Comparison of ENCODE assay signal across 15 cellular contexts in the genomic region with DNA sequence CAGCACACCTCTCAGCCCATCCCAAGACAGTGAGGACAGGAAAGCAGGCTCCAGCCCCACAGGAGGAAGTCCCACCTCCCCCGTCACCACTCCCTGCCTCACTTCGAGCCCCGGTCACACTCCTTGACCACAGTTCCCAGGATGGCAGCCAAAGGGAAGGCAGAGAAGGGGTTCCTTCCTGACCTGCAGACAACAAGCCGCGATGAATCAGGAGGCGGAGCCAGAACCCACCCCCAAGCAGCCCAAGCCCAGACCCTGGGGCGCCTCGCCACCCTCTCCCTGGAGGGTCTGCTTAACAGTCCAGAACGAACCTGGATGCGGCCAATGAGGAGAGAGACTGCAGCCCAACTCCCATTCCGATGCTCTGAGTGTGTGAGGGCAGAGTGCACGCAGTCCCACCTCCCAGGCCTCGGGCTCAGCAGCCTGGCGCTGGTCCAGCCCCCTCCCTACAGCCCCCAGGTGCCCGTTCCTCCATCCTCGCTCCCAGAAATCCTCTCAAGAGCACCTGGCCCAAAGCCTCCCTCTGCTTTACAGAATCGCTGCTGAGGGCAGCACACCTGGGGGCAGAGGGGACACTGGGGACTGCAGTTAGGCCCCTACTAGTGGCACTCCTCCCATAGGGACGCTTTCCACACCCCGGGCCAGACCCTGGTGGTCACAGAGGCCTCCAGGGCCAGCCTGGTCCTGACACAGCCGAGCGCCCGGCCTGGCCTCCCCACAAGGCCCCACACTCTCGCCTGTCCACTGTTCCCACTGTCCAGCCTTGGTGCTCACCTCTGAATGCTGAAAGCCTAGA.
DNase-seq lines count a peak whose midpoint lies in the region; ATAC-seq, FAIRE-seq and TF ChIP-seq lines count a peak whose summit lies in the region.
"Had no signal": no experiment of that assay in that cellular context is flagged by ENCODE, and none has a peak within 500 bp of the region (broad histone marks: within the 10 kb centered on the region; RNA-seq: fewer than 3 reads in every experiment).

No MANE protein-coding gene starts in this region.

- no peaks in the 10 kb centered on the region for H3K79me2 ChIP-seq in H9 (ENCODE audit: insufficient read depth, low read length)
- no peaks in the 10 kb centered on the region for H3K79me2 ChIP-seq in astrocyte (ENCODE audit: insufficient read depth, low read length)

- H4K5ac ChIP-seq in H9 (ENCODE audit: insufficient read length, low read depth, low read length), result no peak overlapping the region

- no peak overlapping the region for H2BK5ac ChIP-seq in H9 (ENCODE audit: insufficient read length, low read length)

- H3K9me3 ChIP-seq in H9 (ENCODE audit: control insufficient read depth, low read depth, low read length) (no peaks in the 10 kb centered on the region), astrocyte (ENCODE audit: insufficient read depth, low read depth, low read length) (no peaks in the 10 kb centered on the region)
- H3K9me3 ChIP-seq: upper lobe of right lung had no signal

- H3K23me2 ChIP-seq in H9 (ENCODE audit: insufficient read length, low read depth, low read length, poor library complexity, severe bottlenecking), result no peaks in the 10 kb centered on the region

- intact Hi-C loops in left colon (cut with DNase I, micrococcal nuclease), result no loop called here

- no peak overlapping the region for H2AK5ac ChIP-seq in H9 (ENCODE audit: insufficient read length, low read length)

- no peak for FAIRE-seq in astrocyte (lab: Jason Lieb, UNC)

- ATAC-seq in left colon (peak; percentile 3), WTC11 (no peak)
- ATAC-seq: activated naive CD8-positive, alpha-beta T cell treated with anti-CD3 and anti-CD28 coated beads, Interleukin-2, amount 50 U/mL, for 24 hours; SK-N-SH treated with all-trans-retinoic acid at 6 μM for 48 hours had no signal

- H4K20me1 ChIP-seq in H9 (ENCODE audit: control insufficient read depth, insufficient read depth, insufficient read length) (no peaks in the 10 kb centered on the region), astrocyte (ENCODE audit: insufficient read depth, low read length) (peaks cover 21% of the 10 kb centered on the region)

- no peak overlapping the region for H3K23ac ChIP-seq in H9 (ENCODE audit: insufficient read length, low read depth, low read length)

- no peaks in the 10 kb centered on the region for H3K27me3 ChIP-seq in H9 (ENCODE audit: insufficient read depth, low read length)
- H3K27me3 ChIP-seq in astrocyte (ENCODE audit: insufficient read depth, low read length), result no peaks in the 10 kb centered on the region
- H3K27me3 ChIP-seq: upper lobe of right lung had no signal

- H3K14ac ChIP-seq in H9 (ENCODE audit: insufficient read depth, low read length), result peak overlapping the region; percentile 3; the same call in 1 of the 2 replicates

- CTCF ChIA-PET in WTC11 (lab: Charles Lee), result interaction anchor here (0.5 to 2.5 kb wide), 3 partner anchors 11 to 366 kb away, joined by 3 to 9 read pairs (median 5); no protein-coding TSS in a partner anchor

- no peak overlapping the region for H3K4me2 ChIP-seq in H9 (ENCODE audit: insufficient read depth, insufficient read length, low read length)
- peak overlapping the region; percentile 15 for H3K4me2 ChIP-seq in astrocyte (ENCODE audit: low read length)

- no peaks in the 10 kb centered on the region for H3K79me1 ChIP-seq in H9 (ENCODE audit: insufficient read depth, low read depth, low read length, poor library complexity, severe bottlenecking)

- H3K4me3 Mint-ChIP-seq in H9, result no peak overlapping the region
- H3K4me3 Mint-ChIP-seq in astrocyte (ENCODE audit: unreplicated experiment), result no peak overlapping the region
- H3K4me3 Mint-ChIP-seq in WTC11, result no peak overlapping the region
- H3K4me3 Mint-ChIP-seq: activated B cell treated with CpG ODN at 0.5 μM for 24 hours; activated naive CD8-positive, alpha-beta T cell treated with anti-CD3 and anti-CD28 coated beads, Interleukin-2, amount 50 U/mL, for 24 hours had no signal

- H3K36me3 ChIP-seq in astrocyte (ENCODE audit: insufficient read depth, low read length), result no peaks in the 10 kb centered on the region

- POLR2A ChIA-PET in WTC11 (lab: Charles Lee), result no interaction called here

- H3K36me3 Mint-ChIP-seq in H9 (ENCODE audit: insufficient read depth in 1 of 3, low read depth in 3 of 3), result peaks cover 0 to 3% (median 0%) of the 10 kb centered on the region in 3 experiments; a peak in 1 of 7 replicates
- peaks cover 28% of the 10 kb centered on the region for H3K36me3 Mint-ChIP-seq in astrocyte (ENCODE audit: low read depth, unreplicated experiment)
- no peaks in the 10 kb centered on the region for H3K36me3 Mint-ChIP-seq in WTC11

- H3K9ac ChIP-seq in H9 (ENCODE audit: extremely low read depth, insufficient read length, low read length) (no peak overlapping the region), astrocyte (ENCODE audit: low read length) (no peak overlapping the region)
- H3K9ac ChIP-seq: parathyroid adenoma had no signal

- H4K91ac ChIP-seq in H9 (ENCODE audit: insufficient read length, low read depth, low read length), result no peak overlapping the region

- no peak overlapping the region for H3K27ac ChIP-seq in H9 (ENCODE audit: insufficient read length, low read depth, low read length)
- H3K27ac ChIP-seq in astrocyte (ENCODE audit: low read depth, low read length), result no peak overlapping the region
- peak overlapping the region; percentile 67 for H3K27ac ChIP-seq in temporal lobe (ENCODE audit: low read depth, low read length)
- H3K27ac ChIP-seq: parathyroid adenoma, upper lobe of right lung had no signal

- no peak overlapping the region for H2BK120ac ChIP-seq in H9 (ENCODE audit: low read depth, low read length, poor library complexity, severe bottlenecking)

- H3K56ac ChIP-seq in H9 (ENCODE audit: insufficient read length, low read depth, low read length), result no peak overlapping the region

- no peak overlapping the region for H3K4me3 ChIP-seq in astrocyte (ENCODE audit: insufficient read depth, low read depth, low read length)
- H3K4me3 ChIP-seq: upper lobe of right lung had no signal

- TF ChIP-seq CTCF in H9 (conservative IDR thresholded peaks at IDR 0.05) (no peak), astrocyte (IDR thresholded peaks at IDR 0.05; ENCODE audit: insufficient read depth, low read depth, low read length) (no peak), WTC11 (IDR thresholded peaks at IDR 0.05) (no peak)

- no peak overlapping the region for H4K8ac ChIP-seq in H9 (replicated peaks; ENCODE audit: insufficient read length, low read depth, low read length)

- H2BK20ac ChIP-seq in H9 (ENCODE audit: low read depth, low read length, poor library complexity, severe bottlenecking), result no peak overlapping the region

- H2BK15ac ChIP-seq in H9 (ENCODE audit: low read depth, low read length), result no peak overlapping the region

- no peak overlapping the region for H3T11ph ChIP-seq in H9 (ENCODE audit: low read length)

- H3K4ac ChIP-seq in H9 (ENCODE audit: low read depth, low read length), result no peak overlapping the region

- DNase-seq in H9 (no peak), astrocyte (ENCODE audit: low read depth) (peak; percentile 58), left colon (no peak), WTC11 (ENCODE audit: low spot score) (no peak)
- DNase-seq in activated naive CD4-positive, alpha-beta T cell treated with Interleukin-2 at 50 U/mL for 16 hours, result no peak
- no peak for DNase-seq in effector CD8-positive, alpha-beta T cell (lab: John Stamatoyannopoulos, UW)
- DNase-seq: activated B cell treated with CpG ODN at 0.5 μM for 24 hours; activated naive CD8-positive, alpha-beta T cell treated with anti-CD3 and anti-CD28 coated beads, Interleukin-2, amount 50 U/mL, for 24 hours; GF-D8; MV-4-11; NCI-H2227 treated with DMSO at 0.1 percent for 48 hours; upper lobe of right lung had no signal

- H2BK12ac ChIP-seq in H9 (ENCODE audit: insufficient read length, low read depth, low read length), result no peak overlapping the region

- no CpG with 5 or more reads among the region's 23 CpGs for WGBS in H9 (ENCODE audit: extremely low coverage, insufficient read length, low lambda C conversion rate)

- H3K18ac ChIP-seq in H9 (ENCODE audit: insufficient read length, low read depth, low read length), result no peak overlapping the region

- H2AFZ ChIP-seq in H9 (ENCODE audit: low read length), result no peak overlapping the region
- H2AFZ ChIP-seq in astrocyte (ENCODE audit: low read depth, low read length), result no peak overlapping the region
- H2AFZ ChIP-seq: parathyroid adenoma had no signal

- H3K27me3 Mint-ChIP-seq in H9 (ENCODE audit: low read depth) (peaks cover 1% of the 10 kb centered on the region; the same call in 1 of the 2 replicates), astrocyte (ENCODE audit: low read depth, unreplicated experiment) (peaks cover 6% of the 10 kb centered on the region), WTC11 (ENCODE audit: low read depth) (no peaks in the 10 kb centered on the region)
- H3K27me3 Mint-ChIP-seq: activated B cell treated with CpG ODN at 0.5 μM for 24 hours; activated naive CD8-positive, alpha-beta T cell treated with anti-CD3 and anti-CD28 coated beads, Interleukin-2, amount 50 U/mL, for 24 hours had no signal

- H3K4me1 ChIP-seq in H9 (ENCODE audit: insufficient read depth, low read length), result no peaks in the 10 kb centered on the region
- H3K4me1 ChIP-seq in astrocyte (ENCODE audit: insufficient read depth, low read length), result peaks cover 19% of the 10 kb centered on the region
- H3K4me1 ChIP-seq: upper lobe of right lung had no signal

- H3K9me3 Mint-ChIP-seq in H9 (no peaks in the 10 kb centered on the region), astrocyte (ENCODE audit: unreplicated experiment) (peaks cover 3% of the 10 kb centered on the region), WTC11 (no peaks in the 10 kb centered on the region)
- H3K9me3 Mint-ChIP-seq: activated naive CD8-positive, alpha-beta T cell treated with anti-CD3 and anti-CD28 coated beads, Interleukin-2, amount 50 U/mL, for 24 hours had no signal

- H3K4me1 Mint-ChIP-seq in H9 (peaks cover 34 to 47% of the 10 kb centered on the region in 2 experiments), astrocyte (ENCODE audit: low read depth, unreplicated experiment) (peaks cover 14% of the 10 kb centered on the region), WTC11 (peaks cover 38% of the 10 kb centered on the region)
- H3K4me1 Mint-ChIP-seq: activated B cell treated with CpG ODN at 0.5 μM for 24 hours had no signal

- H3K27ac Mint-ChIP-seq in H9 (peak overlapping the region in 2 of 3 experiments; percentile 42 to 57; a peak in 4 of 7 replicates), astrocyte (ENCODE audit: unreplicated experiment) (peak overlapping the region; percentile 58), WTC11 (no peak overlapping the region; the same call in 1 of the 2 replicates)
- H3K27ac Mint-ChIP-seq: activated B cell treated with CpG ODN at 0.5 μM for 24 hours; activated naive CD8-positive, alpha-beta T cell treated with anti-CD3 and anti-CD28 coated beads, Interleukin-2, amount 50 U/mL, for 24 hours had no signal

TF ChIP-seq in WTC11, 78 proteins besides CTCF, POLR2A, EP300 and RAD21 (continues in another document):
- no peak for TF ChIP-seq IRF2 (CRISPR knock-in tag; IDR thresholded peaks at IDR 0.05; ENCODE audit: borderline replicate concordance, low read depth)
